Comparison of ENCODE assay signal across 30 cellular contexts in the genomic region with DNA sequence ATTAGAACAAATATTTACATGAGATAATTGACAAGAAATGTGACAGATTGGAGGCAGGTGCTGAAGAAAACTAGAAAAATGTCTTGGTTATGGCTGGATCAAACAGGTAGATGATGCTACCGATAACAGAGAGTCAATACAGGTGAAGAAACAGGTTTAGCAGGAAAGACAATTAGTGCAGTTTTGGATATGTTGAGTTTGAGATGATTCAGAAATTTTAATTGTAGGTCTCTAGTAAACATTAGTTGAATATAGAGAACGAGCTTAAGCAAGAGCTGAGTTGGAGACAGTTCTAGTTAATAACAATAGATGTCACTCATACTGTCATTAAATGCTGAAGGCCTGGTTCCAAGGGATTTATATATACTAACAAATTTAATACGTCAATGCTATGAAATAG.
"Had no signal": no experiment of that assay in that cellular context is flagged by ENCODE, and none has a peak within 500 bp of the region (broad histone marks: within the 10 kb centered on the region; RNA-seq: fewer than 3 reads in every experiment).

No MANE protein-coding gene starts in this region.

- H3K27ac Mint-ChIP-seq: activated CD4-positive, alpha-beta memory T cell treated with anti-CD3 and anti-CD28 coated beads, Interleukin-2, amount 10 ng/mL, durations not matched to agents 7 days and 5 days; activated CD4-positive, alpha-beta T cell treated with anti-CD3 and anti-CD28 coated beads, Interleukin-2, amount 10 ng/mL, durations not matched to agents 7 days and 5 days; activated naive CD4-positive, alpha-beta T cell treated with anti-CD3 and anti-CD28 coated beads, Interleukin-2, amount 50 U/mL, for 72 hours; activated T-helper 2 cell treated with anti-CD3 and anti-CD28 coated beads, Interferon-gamma antibody, Interleukin-2, Interleukin-4, amounts not matched to agents 10 μg/mL and 5 μg/mL and 100 μg/mL, durations not matched to agents 14 hours and 24 hours and 36 hours; immature natural killer cell; nephron; T-helper 17 cell; WTC11 had no signal

- H3K27me3 Mint-ChIP-seq: activated CD4-positive, alpha-beta memory T cell treated with anti-CD3 and anti-CD28 coated beads, Interleukin-2, amount 10 ng/mL, durations not matched to agents 7 days and 5 days; activated CD4-positive, alpha-beta T cell treated with anti-CD3 and anti-CD28 coated beads, Interleukin-2, amount 10 ng/mL, durations not matched to agents 7 days and 5 days; central memory CD8-positive, alpha-beta T cell; T-helper 17 cell had no signal

- H3K4me1 ChIP-seq: breast epithelium, heart left ventricle, right lobe of liver, testis, transverse colon had no signal

- H3K4me3 ChIP-seq: breast epithelium, heart left ventricle, right lobe of liver, skin epidermis, testis, transverse colon had no signal

- H3K9me3 ChIP-seq: breast epithelium, heart left ventricle, right lobe of liver, testis, transverse colon had no signal

- H3K27ac ChIP-seq: breast epithelium, heart left ventricle, right lobe of liver, skin epidermis, transverse colon had no signal

- H3K36me3 ChIP-seq: breast epithelium, heart left ventricle, right lobe of liver, transverse colon had no signal

- H3K27me3 ChIP-seq: breast epithelium, heart left ventricle, right lobe of liver, testis, transverse colon had no signal

- H3K4me1 Mint-ChIP-seq: activated CD4-positive, alpha-beta memory T cell treated with anti-CD3 and anti-CD28 coated beads, Interleukin-2, amount 10 ng/mL, durations not matched to agents 7 days and 5 days; activated CD4-positive, alpha-beta T cell treated with anti-CD3 and anti-CD28 coated beads, Interleukin-2, amount 10 ng/mL, durations not matched to agents 7 days and 5 days; central memory CD8-positive, alpha-beta T cell; immature natural killer cell; nephron; T-helper 17 cell; WTC11 had no signal

- ATAC-seq: activated naive CD4-positive, alpha-beta T cell treated with anti-CD3 and anti-CD28 coated beads, Interleukin-2, amount 50 U/mL, for 72 hours; heart left ventricle; left colon; right lobe of liver; stimulated activated naive CD8-positive, alpha-beta T cell treated with anti-CD3 and anti-CD28 coated beads, Interleukin-15, Interleukin-2, amounts not matched to agents 100 U/mL and 50 U/mL, for 24 hours; T-helper 17 cell; WTC11 had no signal

- H3K36me3 Mint-ChIP-seq: activated naive CD4-positive, alpha-beta T cell treated with anti-CD3 and anti-CD28 coated beads, Interleukin-2, amount 50 U/mL, for 72 hours; WTC11 had no signal

- H3K4me3 Mint-ChIP-seq: activated CD4-positive, alpha-beta memory T cell treated with anti-CD3 and anti-CD28 coated beads, Interleukin-2, amount 10 ng/mL, durations not matched to agents 7 days and 5 days; activated CD4-positive, alpha-beta T cell treated with anti-CD3 and anti-CD28 coated beads, Interleukin-2, amount 10 ng/mL, durations not matched to agents 7 days and 5 days; central memory CD8-positive, alpha-beta T cell; immature natural killer cell; nephron; T-helper 17 cell; WTC11 had no signal

- DNase-seq: activated CD4-positive, alpha-beta memory T cell treated with anti-CD3 and anti-CD28 coated beads, Interleukin-2, amount 10 ng/mL, durations not matched to agents 7 days and 5 days; activated CD4-positive, alpha-beta T cell treated with anti-CD3 and anti-CD28 coated beads for 1 hour; activated CD4-positive, alpha-beta T cell treated with anti-CD3 and anti-CD28 coated beads, Interleukin-2, amount 10 ng/mL, durations not matched to agents 7 days and 5 days; activated CD8-positive, alpha-beta memory T cell treated with anti-CD3 and anti-CD28 coated beads, Interleukin-2, amount 50 U/mL, for 48 hours; activated T-cell treated with anti-CD3 and anti-CD28 coated beads, Interleukin-2, amount 50 U/mL, for 48 hours; dermis blood vessel endothelial cell; effector memory CD4-positive, alpha-beta T cell; foreskin fibroblast; heart left ventricle; hypothalamus; immature natural killer cell; kidney; left colon; mammary epithelial cell; posterior cingulate gyrus; right lobe of liver; stimulated activated CD4-positive, alpha-beta T cell treated with anti-CD3 and anti-CD28 coated beads, Interleukin-12 subunit alpha, Interleukin-12 subunit beta, amount 100 ng/mL, for 4 hours; stimulated activated CD4-positive, alpha-beta T cell treated with anti-CD3 and anti-CD28 coated beads, Interleukin-4, amount 100 ng/mL, for 1 hour; stimulated activated naive CD8-positive, alpha-beta T cell treated with anti-CD3 and anti-CD28 coated beads, Interleukin-15, Interleukin-2, amounts not matched to agents 100 U/mL and 50 U/mL, for 24 hours; T-helper 17 cell; T1000; testis; transverse colon had no signal

- H3K9me3 Mint-ChIP-seq: nephron had no signal
